ENCODE assay signal across 8 cellular contexts in genomic region chr14:75249251-75249957, GRCh38. TPM values are rescaled to one million over a fixed set of nuclear protein-coding genes. Genes with fewer than 3 reads are reported as not detected.
A peak's percentile ranks its signal among the peaks of the same experiment; 100 is the strongest.
DNase-seq lines count a peak whose midpoint lies in the region; ATAC-seq and TF ChIP-seq lines count a peak whose summit lies in the region.

No MANE protein-coding gene starts in this region.

- no peak overlapping the region for H3K4me3 ChIP-seq in astrocyte of the spinal cord (ENCODE audit: low read depth, low read length)

- peak overlapping the region; percentile 83 for H3K4me3 Mint-ChIP-seq in T-helper 17 cell

- DNase-seq in DMS153 treated with DMSO at 0.1 percent for 48 hours (lab: John Stamatoyannopoulos, UW; ENCODE audit: unreplicated experiment) (peak; percentile 72), T-helper 17 cell (peak; percentile 56 to 81 (median 71)), astrocyte of the spinal cord (ENCODE audit: low read depth, low spot score) (peak; percentile 33), NCI-H1048 (lab: John Stamatoyannopoulos, UW) (no peak), AG08395 (ENCODE audit: low spot score) (no peak)
- peak; percentile 90 for DNase-seq in stimulated activated CD4-positive, alpha-beta T cell treated with anti-CD3 and anti-CD28 coated beads, Interleukin-1b, Interleukin-23, amount 100 ng/mL, for 48 hours

- in situ Hi-C loops in astrocyte of the spinal cord (cut with HindIII; ENCODE audit: low sequenced_read_pairs) = no loop called here

- H3K9me3 ChIP-seq in T-helper 17 cell (ENCODE audit: control insufficient read depth, low read length, poor library complexity, severe bottlenecking) = no peaks in the 10 kb centered on the region

- no peaks in the 10 kb centered on the region for H3K36me3 Mint-ChIP-seq in T-helper 17 cell (ENCODE audit: low read depth)

- peak overlapping the region; percentile 95 for H3K27ac Mint-ChIP-seq in T-helper 17 cell

- peak; percentile 83 for ATAC-seq in GM21360 (IDR thresholded peaks at IDR 0.05; ENCODE audit: unreplicated experiment)
- ATAC-seq in HG03571 (IDR thresholded peaks at IDR 0.05; ENCODE audit: unreplicated experiment) = peak; percentile 81
- peak; percentile 84 for ATAC-seq in T-helper 17 cell

- TF ChIP-seq CTCF in astrocyte of the spinal cord (IDR thresholded peaks at IDR 0.05; ENCODE audit: low read depth, low read length) = no peak

- no peaks in the 10 kb centered on the region for H3K27me3 Mint-ChIP-seq in T-helper 17 cell

- peaks cover 36% of the 10 kb centered on the region for H3K4me1 Mint-ChIP-seq in T-helper 17 cell

RNA-seq across cellular contexts. Expression of gene FOS, which starts 29.2 kb away (rescaled TPM):
- 1,000 to 10,000 TPM; 2,179 to 4,074 TPM for total RNA-seq in T-helper 17 cell

Comparison
In these comparisons a context has a peak if more than half of its experiments do, and no peak if none do; other contexts are left out.
1. DNase-seq: peak in DMS153 treated with DMSO at 0.1 percent for 48 hours (single experiment), T-helper 17 cell (3 of 3), astrocyte of the spinal cord (single experiment) and stimulated activated CD4-positive, alpha-beta T cell treated with anti-CD3 and anti-CD28 coated beads, Interleukin-1b, Interleukin-23, amount 100 ng/mL, for 48 hours (single experiment); none in NCI-H1048 (single experiment) and AG08395 (single experiment).
2. Peak in every context shown above with its lines, with median percentiles within 50 percentile points of each other: ATAC-seq.